10 cellular contexts compared by ENCODE assay signal in genomic region chrX:12951590-12951965, GRCh38. TPM values are rescaled to one million over a fixed set of nuclear protein-coding genes. Genes with fewer than 3 reads are reported as not detected.
DNase-seq lines count a peak whose midpoint lies in the region; ATAC-seq and TF ChIP-seq lines count a peak whose summit lies in the region.
"Had no signal": no experiment of that assay in that cellular context is flagged by ENCODE, and none has a peak within 500 bp of the region (broad histone marks: within the 10 kb centered on the region; RNA-seq: fewer than 3 reads in every experiment).

No MANE protein-coding gene starts in this region.

- BruUV-seq in OCI-LY7 (replicated peaks; lab: Mats Ljungman, UMichigan), result no TSS peak

- no peaks in the 10 kb centered on the region for H3K79me2 ChIP-seq in OCI-LY7 (ENCODE audit: insufficient read depth, low read depth, low read length)

- H3K36me3 Mint-ChIP-seq in activated CD8-positive, alpha-beta memory T cell treated with anti-CD3 and anti-CD28 coated beads, Interleukin-2, amount 10 ng/mL, durations not matched to agents 7 days and 5 days, result no peaks in the 10 kb centered on the region

- POLR2A ChIA-PET in OCI-LY7 (lab: Charles Lee), result interaction anchor here (1.5 to 3.5 kb wide), 7 partner anchors 20 to 535 kb away, joined by 4 to 17 read pairs (median 15); partner anchors contain the start of gene TMSB4X

- CTCF ChIA-PET in activated CD8-positive, alpha-beta memory T cell treated with anti-CD3 and anti-CD28 coated beads, Interleukin-2, amount 10 ng/mL, durations not matched to agents 7 days and 5 days (lab: Charles Lee), result interaction anchor here (1.0 to 11.6 kb wide), 5 partner anchors 21 to 537 kb away, joined by 3 to 206 read pairs (median 6); partner anchors contain the start of gene TMSB4X
- CTCF ChIA-PET in OCI-LY7 (lab: Charles Lee; ENCODE audit: unreplicated experiment), result interaction anchor here (0.8 to 3.7 kb wide), 6 partner anchors 57 to 536 kb away, joined by 3 to 12 read pairs (median 3); no protein-coding TSS in a partner anchor

- TF ChIP-seq EP300 in ovary (IDR thresholded peaks at IDR 0.05), result no peak

- intact Hi-C loops in OCI-LY7 (cut with micrococcal nuclease; ENCODE audit: unreplicated experiment), result loop anchor here (1.0 to 2.0 kb wide), 3 partner anchors 22 to 134 kb away; no protein-coding TSS in a partner anchor
- intact Hi-C loops in ovary (cut with DNase I), result no loop called here

- WGBS in ovary, 3 donors, result 85 to 89% (median 85%) methylated on average over 5 of the region's 5 CpGs

- H2AFZ ChIP-seq in OCI-LY7 (ENCODE audit: low read length), result peak overlapping the region; percentile 78; the same call in 1 of the 2 replicates

- peak overlapping the region; percentile 81 for H3K4me2 ChIP-seq in OCI-LY7 (ENCODE audit: low read length)

- H3K36me3 ChIP-seq in OCI-LY7 (ENCODE audit: insufficient read depth, low read length) (no peaks in the 10 kb centered on the region), ovary (no peaks in the 10 kb centered on the region)

- peaks cover 79% of the 10 kb centered on the region for H3K4me1 Mint-ChIP-seq in activated CD8-positive, alpha-beta memory T cell treated with anti-CD3 and anti-CD28 coated beads, Interleukin-2, amount 10 ng/mL, durations not matched to agents 7 days and 5 days
- H3K4me1 Mint-ChIP-seq in stimulated activated naive CD8-positive, alpha-beta T cell treated with anti-CD3 and anti-CD28 coated beads, Interleukin-15, amount 100 ng/mL, for 72 hours, result peaks cover 82% of the 10 kb centered on the region

- no peak for TF ChIP-seq CTCF in OCI-LY7 (conservative IDR thresholded peaks at IDR 0.05; ENCODE audit: low read length)
- no peak for TF ChIP-seq CTCF in ovary (IDR thresholded peaks at IDR 0.05)

- H3K4me1 ChIP-seq in OCI-LY7 (ENCODE audit: insufficient read depth, low read length, poor library complexity, severe bottlenecking) (peaks cover 96% of the 10 kb centered on the region), ovary (ENCODE audit: insufficient read depth) (peaks cover 9% of the 10 kb centered on the region)

- peak overlapping the region; percentile 97 for H3K27ac Mint-ChIP-seq in activated CD8-positive, alpha-beta memory T cell treated with anti-CD3 and anti-CD28 coated beads, Interleukin-2, amount 10 ng/mL, durations not matched to agents 7 days and 5 days
- H3K27ac Mint-ChIP-seq in stimulated activated naive CD8-positive, alpha-beta T cell treated with anti-CD3 and anti-CD28 coated beads, Interleukin-15, amount 100 ng/mL, for 72 hours, result peak overlapping the region; percentile 90 to 97

- H3K9me2 ChIP-seq in OCI-LY7 (ENCODE audit: insufficient read depth, low read length), result no peaks in the 10 kb centered on the region

- no peaks in the 10 kb centered on the region for H3K27me3 Mint-ChIP-seq in activated CD8-positive, alpha-beta memory T cell treated with anti-CD3 and anti-CD28 coated beads, Interleukin-2, amount 10 ng/mL, durations not matched to agents 7 days and 5 days
- H3K27me3 Mint-ChIP-seq in stimulated activated naive CD8-positive, alpha-beta T cell treated with anti-CD3 and anti-CD28 coated beads, Interleukin-15, amount 100 ng/mL, for 72 hours, result no peaks in the 10 kb centered on the region

- H3K27ac ChIP-seq in OCI-LY7 (ENCODE audit: low read depth, low read length, poor library complexity, severe bottlenecking) (peak overlapping the region; percentile 73), ovary (no peak overlapping the region)

- no peaks in the 10 kb centered on the region for H4K20me1 ChIP-seq in OCI-LY7 (ENCODE audit: insufficient read depth, low read length)

- no peaks in the 10 kb centered on the region for H3K9me3 ChIP-seq in OCI-LY7 (ENCODE audit: low read length)
- H3K9me3 ChIP-seq in ovary, result no peaks in the 10 kb centered on the region

- H3K4me3 ChIP-seq in OCI-LY7 (ENCODE audit: low read depth, low read length, poor library complexity, severe bottlenecking) (peak overlapping the region; percentile 44), ovary (no peak overlapping the region)
- H3K4me3 ChIP-seq: dorsolateral prefrontal cortex had no signal

- H3K27me3 ChIP-seq in ovary, result no peaks in the 10 kb centered on the region

- DNase-seq in activated CD8-positive, alpha-beta memory T cell treated with anti-CD3 and anti-CD28 coated beads, Interleukin-2, amount 10 ng/mL, durations not matched to agents 7 days and 5 days, result peak; percentile 43
- no peak for DNase-seq in activated CD8-positive, alpha-beta memory T cell treated with anti-CD3 and anti-CD28 coated beads, Interleukin-2, amount 50 U/mL, for 4 hours
- DNase-seq in OCI-LY7 (ENCODE audit: low spot score), result peak; percentile 52
- peak; percentile 26 for DNase-seq in central memory CD4-positive, alpha-beta T cell
- DNase-seq in stimulated activated naive CD8-positive, alpha-beta T cell treated with anti-CD3 and anti-CD28 coated beads, Interleukin-15, amount 100 ng/mL, for 72 hours, result no peak
- no peak for DNase-seq in foreskin melanocyte
- no peak for DNase-seq in NCI-H748 treated with DMSO at 0.1 percent for 48 hours (lab: John Stamatoyannopoulos, UW)
- DNase-seq in ovary, result no peak
- DNase-seq: dorsolateral prefrontal cortex, NCI-H2029 treated with DMSO at 0.1 percent for 48 hours had no signal

- H3K4me3 Mint-ChIP-seq in activated CD8-positive, alpha-beta memory T cell treated with anti-CD3 and anti-CD28 coated beads, Interleukin-2, amount 10 ng/mL, durations not matched to agents 7 days and 5 days, result peak overlapping the region; percentile 77
- peak overlapping the region; percentile 77 to 89 for H3K4me3 Mint-ChIP-seq in stimulated activated naive CD8-positive, alpha-beta T cell treated with anti-CD3 and anti-CD28 coated beads, Interleukin-15, amount 100 ng/mL, for 72 hours

- no peak for ATAC-seq in activated CD8-positive, alpha-beta memory T cell treated with anti-CD3 and anti-CD28 coated beads, Interleukin-2, amount 10 ng/mL, durations not matched to agents 7 days and 5 days
- ATAC-seq in stimulated activated naive CD8-positive, alpha-beta T cell treated with anti-CD3 and anti-CD28 coated beads, Interleukin-15, amount 100 ng/mL, for 72 hours, result no peak

- no peak for TF ChIP-seq POLR2A in ovary (IDR thresholded peaks at IDR 0.05)

- H3K9me3 Mint-ChIP-seq in activated CD8-positive, alpha-beta memory T cell treated with anti-CD3 and anti-CD28 coated beads, Interleukin-2, amount 10 ng/mL, durations not matched to agents 7 days and 5 days (ENCODE audit: low read depth), result no peaks in the 10 kb centered on the region
- H3K9me3 Mint-ChIP-seq in stimulated activated naive CD8-positive, alpha-beta T cell treated with anti-CD3 and anti-CD28 coated beads, Interleukin-15, amount 100 ng/mL, for 72 hours, result no peaks in the 10 kb centered on the region

RNA-seq across cellular contexts. Expression of gene TMSB4X, which starts 23.3 kb away (rescaled TPM):
- total RNA-seq in activated CD8-positive, alpha-beta memory T cell treated with anti-CD3 and anti-CD28 coated beads, Interleukin-2, amount 10 ng/mL, durations not matched to agents 7 days and 5 days, result 1,000 to 10,000 TPM; 6,072 to 7,639 TPM
- 1,355 and 1,476 TPM in 2 replicates for total RNA-seq in OCI-LY7 (2014; rRNA removed; shearing (Covaris generic))
- total RNA-seq in OCI-LY7 (2022) (1,524 and 1,540 TPM in 2 replicates), ovary (1,000 to 10,000 TPM; 1,993 to 2,559 (median 2,105) TPM)
- 1,000 to 10,000 TPM; 3,725 to 5,006 TPM for polyA plus RNA-seq in ovary

RNA-seq across cellular contexts. Expression of gene TLR8, which starts 45.2 kb away (rescaled TPM):
- total RNA-seq in activated CD8-positive, alpha-beta memory T cell treated with anti-CD3 and anti-CD28 coated beads, Interleukin-2, amount 10 ng/mL, durations not matched to agents 7 days and 5 days, result not detected
- total RNA-seq in OCI-LY7 (2014; rRNA removed; shearing (Covaris generic)), result not detected in 2 replicates
- total RNA-seq in OCI-LY7 (2022), result not detected in 2 replicates
- total RNA-seq in ovary, result 1 to 10 TPM in 1 of 7 donors, under 1 TPM in 6; 0.23 to 2.5 (median 0.30) TPM
- 1 to 10 TPM in 1 of 2 donors, under 1 TPM in 1; 0.18 to 2.1 TPM for polyA plus RNA-seq in ovary

Comparison
In these comparisons a context has a peak if more than half of its experiments do, and no peak if none do; other contexts are left out.
1. DNase-seq: peak in activated CD8-positive, alpha-beta memory T cell treated with anti-CD3 and anti-CD28 coated beads, Interleukin-2, amount 10 ng/mL, durations not matched to agents 7 days and 5 days (single experiment), OCI-LY7 (single experiment) and central memory CD4-positive, alpha-beta T cell (single experiment); none in activated CD8-positive, alpha-beta memory T cell treated with anti-CD3 and anti-CD28 coated beads, Interleukin-2, amount 50 U/mL, for 4 hours (single experiment), stimulated activated naive CD8-positive, alpha-beta T cell treated with anti-CD3 and anti-CD28 coated beads, Interleukin-15, amount 100 ng/mL, for 72 hours (0 of 2), foreskin melanocyte (single experiment), NCI-H748 treated with DMSO at 0.1 percent for 48 hours (single experiment) and ovary (0 of 5).